In the genomic region with DNA sequence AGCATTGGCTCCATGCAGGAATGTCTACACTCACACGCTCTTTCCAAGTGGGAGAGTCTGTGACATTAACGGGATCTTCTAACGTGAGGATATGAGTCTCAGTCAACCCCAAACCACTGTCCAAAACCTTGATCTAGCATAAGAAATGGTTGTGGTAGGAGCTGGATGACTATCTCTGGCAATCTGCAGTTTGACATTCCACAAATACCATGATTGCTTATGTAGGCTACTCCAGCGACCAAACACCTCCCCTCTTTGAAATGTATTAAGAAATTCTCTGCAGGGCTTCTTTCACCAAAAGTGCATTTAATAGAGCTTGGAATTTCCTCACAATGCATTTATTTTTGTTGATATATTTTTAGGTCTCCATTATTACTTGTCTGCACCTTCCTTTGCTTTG, we compare ENCODE assay signal across 16 cellular contexts. TPM values are rescaled to one million over a fixed set of nuclear protein-coding genes. Genes with fewer than 3 reads are reported as not detected.
A peak's percentile ranks its signal among the peaks of the same experiment; 100 is the strongest.
DNase-seq lines count a peak whose midpoint lies in the region; ATAC-seq and TF ChIP-seq lines count a peak whose summit lies in the region.
"Had no signal": no experiment of that assay in that cellular context is flagged by ENCODE, and none has a peak within 500 bp of the region (broad histone marks: within the 10 kb centered on the region; RNA-seq: fewer than 3 reads in every experiment).

No MANE protein-coding gene starts in this region.

- no peak overlapping the region for H3K14ac ChIP-seq in mesenchymal stem cell (ENCODE audit: low read length in 2 of 2)

- WGBS in mesenchymal stem cell = 75% methylated on average over 1 of the region's 4 CpGs

- H3K4me3 Mint-ChIP-seq in activated T-helper 1 cell treated with anti-CD3 and anti-CD28 coated beads, Interleukin-12 subunit alpha, Interleukin-12 subunit beta, Interleukin-2, Interleukin-4 antibody, amounts not matched to agents 30 ng/mL and 10 ng/mL and 1 ng/mL, durations not matched to agents 14 hours and 24 hours and 36 hours = no peak overlapping the region
- H3K4me3 Mint-ChIP-seq: activated CD8-positive, alpha-beta memory T cell treated with anti-CD3 and anti-CD28 coated beads, Interleukin-2, amount 10 ng/mL, durations not matched to agents 7 days and 5 days; dendritic cell treated with granulocyte-macrophage colony-stimulating factor and Interleukin-4, amounts not matched to agents 40 ng/mL and 50 ng/mL, for 4 days; nephron progenitor cell had no signal

- no peak overlapping the region for H3K9ac ChIP-seq in mesenchymal stem cell (ENCODE audit: low read length)
- H3K9ac ChIP-seq: BLaER1 treated with 17β-estradiol and CSF1 and Interleukin-3, amounts not matched to agents 10 nM and 100 nM had no signal

- no peak overlapping the region for H4K8ac ChIP-seq in mesenchymal stem cell (ENCODE audit: low read length)

- H3K36me3 ChIP-seq in mesenchymal stem cell (ENCODE audit: control insufficient read depth in 1 of 2, insufficient read depth in 2 of 2, low read depth in 1 of 2, low read length in 2 of 2) = peaks cover 3 to 19% of the 10 kb centered on the region in 2 experiments
- H3K36me3 ChIP-seq: Peyer's patch had no signal

- H3K9me3 Mint-ChIP-seq in activated T-helper 1 cell treated with anti-CD3 and anti-CD28 coated beads, Interleukin-12 subunit alpha, Interleukin-12 subunit beta, Interleukin-2, Interleukin-4 antibody, amounts not matched to agents 30 ng/mL and 10 ng/mL and 1 ng/mL, durations not matched to agents 14 hours and 24 hours and 36 hours = no peaks in the 10 kb centered on the region
- H3K9me3 Mint-ChIP-seq: activated naive CD4-positive, alpha-beta T cell treated with anti-CD3 and anti-CD28 coated beads, Interleukin-2, amount 50 U/mL, for 72 hours; dendritic cell treated with granulocyte-macrophage colony-stimulating factor and Interleukin-4, amounts not matched to agents 40 ng/mL and 50 ng/mL, for 4 days; nephron progenitor cell had no signal

- in situ Hi-C loops in astrocyte of the spinal cord (cut with HindIII; ENCODE audit: low sequenced_read_pairs) = no loop called here

- no peak overlapping the region for H2BK120ac ChIP-seq in mesenchymal stem cell (ENCODE audit: low read depth, low read length)

- DNase-seq in AG08395 (ENCODE audit: low spot score) = peak; percentile 96
- peak; percentile 2 for DNase-seq in HK-2 (ENCODE audit: unreplicated experiment)
- peak; percentile 87 for DNase-seq in astrocyte of the spinal cord (ENCODE audit: low read depth, low spot score)
- DNase-seq in mesenchymal stem cell = peak; percentile 59
- DNase-seq in activated T-helper 1 cell treated with anti-CD3 and anti-CD28 coated beads, Interleukin-12 subunit alpha, Interleukin-12 subunit beta, Interleukin-2, Interleukin-4 antibody, amounts not matched to agents 30 ng/mL and 10 ng/mL and 1 ng/mL, durations not matched to agents 14 hours and 24 hours and 36 hours (ENCODE audit: low spot score) = no peak
- no peak for DNase-seq in NCI-H2029 treated with DMSO at 0.1 percent for 48 hours (lab: John Stamatoyannopoulos, UW)
- no peak for DNase-seq in DMS79 (lab: John Stamatoyannopoulos, UW)
- DNase-seq: activated CD8-positive, alpha-beta memory T cell treated with anti-CD3 and anti-CD28 coated beads, Interleukin-2, amount 10 ng/mL, durations not matched to agents 7 days and 5 days; NCI-H1092 treated with DMSO at 0.1 percent for 48 hours; NCI-H446 treated with DMSO at 0.1 percent for 48 hours; nephron progenitor cell; Peyer's patch had no signal

- H3K4me2 ChIP-seq in mesenchymal stem cell (ENCODE audit: low read length, poor library complexity, severe bottlenecking) = peak overlapping the region; percentile 38
- H3K4me2 ChIP-seq: BLaER1 treated with 17β-estradiol and CSF1 and Interleukin-3, amounts not matched to agents 10 nM and 100 nM had no signal

- no peak for TF ChIP-seq CTCF in astrocyte of the spinal cord (IDR thresholded peaks at IDR 0.05; ENCODE audit: low read depth, low read length)

- H3K27me3 ChIP-seq in mesenchymal stem cell (ENCODE audit: control insufficient read depth in 1 of 2, insufficient read depth in 1 of 2, low read length in 2 of 2) = no peaks in the 10 kb centered on the region
- H3K27me3 ChIP-seq: BLaER1 treated with 17β-estradiol and CSF1 and Interleukin-3, amounts not matched to agents 10 nM and 100 nM; Peyer's patch had no signal

- no peak overlapping the region for H2AK5ac ChIP-seq in mesenchymal stem cell (ENCODE audit: low read length, severe bottlenecking)

- H3K79me1 ChIP-seq in mesenchymal stem cell (replicated peaks; ENCODE audit: low read length, poor library complexity, severe bottlenecking) = no peaks in the 10 kb centered on the region

- H3K23ac ChIP-seq in mesenchymal stem cell (ENCODE audit: low read length in 2 of 2) = no peak overlapping the region

- no peak overlapping the region for H3K18ac ChIP-seq in mesenchymal stem cell (ENCODE audit: low read depth in 1 of 2, low read length in 2 of 2)

- H3K4me1 Mint-ChIP-seq in activated T-helper 1 cell treated with anti-CD3 and anti-CD28 coated beads, Interleukin-12 subunit alpha, Interleukin-12 subunit beta, Interleukin-2, Interleukin-4 antibody, amounts not matched to agents 30 ng/mL and 10 ng/mL and 1 ng/mL, durations not matched to agents 14 hours and 24 hours and 36 hours (ENCODE audit: low read depth) = no peaks in the 10 kb centered on the region
- H3K4me1 Mint-ChIP-seq: nephron progenitor cell had no signal

- H3K4me3 ChIP-seq in astrocyte of the spinal cord (ENCODE audit: low read depth, low read length) (no peak overlapping the region), mesenchymal stem cell (ENCODE audit: insufficient read depth in 1 of 2, low read depth in 1 of 2, low read length in 2 of 2) (no peak overlapping the region)
- H3K4me3 ChIP-seq: BLaER1 treated with 17β-estradiol and CSF1 and Interleukin-3, amounts not matched to agents 10 nM and 100 nM; Peyer's patch had no signal

- intact Hi-C loops in activated T-helper 1 cell treated with anti-CD3 and anti-CD28 coated beads, Interleukin-12 subunit alpha, Interleukin-12 subunit beta, Interleukin-2, Interleukin-4 antibody, amounts not matched to agents 30 ng/mL and 10 ng/mL and 1 ng/mL, durations not matched to agents 14 hours and 24 hours and 36 hours (cut with micrococcal nuclease) = no loop called here

- H3K27ac ChIP-seq in mesenchymal stem cell (ENCODE audit: low read length, poor library complexity, severe bottlenecking) = peak overlapping the region; percentile 56
- H3K27ac ChIP-seq: BLaER1 treated with 17β-estradiol and CSF1 and Interleukin-3, amounts not matched to agents 10 nM and 100 nM; Peyer's patch had no signal

- H3K27me3 Mint-ChIP-seq in activated T-helper 1 cell treated with anti-CD3 and anti-CD28 coated beads, Interleukin-12 subunit alpha, Interleukin-12 subunit beta, Interleukin-2, Interleukin-4 antibody, amounts not matched to agents 30 ng/mL and 10 ng/mL and 1 ng/mL, durations not matched to agents 14 hours and 24 hours and 36 hours (ENCODE audit: insufficient read depth) = no peaks in the 10 kb centered on the region
- H3K27me3 Mint-ChIP-seq: activated CD8-positive, alpha-beta memory T cell treated with anti-CD3 and anti-CD28 coated beads, Interleukin-2, amount 10 ng/mL, durations not matched to agents 7 days and 5 days; dendritic cell treated with granulocyte-macrophage colony-stimulating factor and Interleukin-4, amounts not matched to agents 40 ng/mL and 50 ng/mL, for 4 days had no signal

- H2BK12ac ChIP-seq in mesenchymal stem cell (ENCODE audit: low read length in 2 of 2) = no peak overlapping the region

- no peak for ATAC-seq in GM19455 (IDR thresholded peaks at IDR 0.05; ENCODE audit: unreplicated experiment)
- ATAC-seq: activated CD8-positive, alpha-beta memory T cell treated with anti-CD3 and anti-CD28 coated beads, Interleukin-2, amount 10 ng/mL, durations not matched to agents 7 days and 5 days; activated naive CD4-positive, alpha-beta T cell treated with anti-CD3 and anti-CD28 coated beads, Interleukin-2, amount 50 U/mL, for 72 hours had no signal

- no peak overlapping the region for H3K4ac ChIP-seq in mesenchymal stem cell (ENCODE audit: low read depth in 1 of 2, low read length in 2 of 2)

- peaks cover 10% of the 10 kb centered on the region for H3K36me3 Mint-ChIP-seq in activated T-helper 1 cell treated with anti-CD3 and anti-CD28 coated beads, Interleukin-12 subunit alpha, Interleukin-12 subunit beta, Interleukin-2, Interleukin-4 antibody, amounts not matched to agents 30 ng/mL and 10 ng/mL and 1 ng/mL, durations not matched to agents 14 hours and 24 hours and 36 hours (ENCODE audit: low read depth)

- H3K9me3 ChIP-seq in mesenchymal stem cell (ENCODE audit: control insufficient read depth, low read length) = no peaks in the 10 kb centered on the region
- H3K9me3 ChIP-seq: Peyer's patch had no signal

- no peak overlapping the region for H2BK15ac ChIP-seq in mesenchymal stem cell (ENCODE audit: low read depth, poor library complexity, severe bottlenecking)

- peaks cover 3% of the 10 kb centered on the region for H3K4me1 ChIP-seq in mesenchymal stem cell (ENCODE audit: control insufficient read depth, insufficient read depth, low read depth, low read length)
- H3K4me1 ChIP-seq: Peyer's patch had no signal

- no peak overlapping the region for H2AFZ ChIP-seq in mesenchymal stem cell (ENCODE audit: low read depth, low read length)

- H4K91ac ChIP-seq in mesenchymal stem cell (ENCODE audit: low read length) = no peak overlapping the region

- no peak overlapping the region for H2BK5ac ChIP-seq in mesenchymal stem cell (ENCODE audit: low read depth, low read length, poor library complexity, severe bottlenecking)

- no peak overlapping the region for H3K27ac Mint-ChIP-seq in activated T-helper 1 cell treated with anti-CD3 and anti-CD28 coated beads, Interleukin-12 subunit alpha, Interleukin-12 subunit beta, Interleukin-2, Interleukin-4 antibody, amounts not matched to agents 30 ng/mL and 10 ng/mL and 1 ng/mL, durations not matched to agents 14 hours and 24 hours and 36 hours
- H3K27ac Mint-ChIP-seq: activated CD8-positive, alpha-beta memory T cell treated with anti-CD3 and anti-CD28 coated beads, Interleukin-2, amount 10 ng/mL, durations not matched to agents 7 days and 5 days; activated naive CD4-positive, alpha-beta T cell treated with anti-CD3 and anti-CD28 coated beads, Interleukin-2, amount 50 U/mL, for 72 hours; dendritic cell treated with granulocyte-macrophage colony-stimulating factor and Interleukin-4, amounts not matched to agents 40 ng/mL and 50 ng/mL, for 4 days; nephron progenitor cell had no signal

RNA-seq across cellular contexts. Expression of a gene that starts 14.1 kb away (rescaled TPM):
- 28.2 TPM for polyA plus RNA-seq in mesenchymal stem cell (2013, experiment 1 of 2)
- 27.9 TPM for polyA plus RNA-seq in mesenchymal stem cell (2013, experiment 2 of 2)
- total RNA-seq in activated T-helper 1 cell treated with anti-CD3 and anti-CD28 coated beads, Interleukin-12 subunit alpha, Interleukin-12 subunit beta, Interleukin-2, Interleukin-4 antibody, amounts not matched to agents 30 ng/mL and 10 ng/mL and 1 ng/mL, durations not matched to agents 14 hours and 24 hours and 36 hours = 34.6 and 35.4 TPM in 2 replicates

Comparison
In these comparisons a context has a peak if more than half of its experiments do, and no peak if none do; other contexts are left out.
1. DNase-seq: peak in AG08395 (single experiment), HK-2 (single experiment), astrocyte of the spinal cord (single experiment) and mesenchymal stem cell (single experiment); none in activated T-helper 1 cell treated with anti-CD3 and anti-CD28 coated beads, Interleukin-12 subunit alpha, Interleukin-12 subunit beta, Interleukin-2, Interleukin-4 antibody, amounts not matched to agents 30 ng/mL and 10 ng/mL and 1 ng/mL, durations not matched to agents 14 hours and 24 hours and 36 hours (single experiment), NCI-H2029 treated with DMSO at 0.1 percent for 48 hours (single experiment) and DMS79 (single experiment).